8 cellular contexts compared by ENCODE assay signal in the genomic region with DNA sequence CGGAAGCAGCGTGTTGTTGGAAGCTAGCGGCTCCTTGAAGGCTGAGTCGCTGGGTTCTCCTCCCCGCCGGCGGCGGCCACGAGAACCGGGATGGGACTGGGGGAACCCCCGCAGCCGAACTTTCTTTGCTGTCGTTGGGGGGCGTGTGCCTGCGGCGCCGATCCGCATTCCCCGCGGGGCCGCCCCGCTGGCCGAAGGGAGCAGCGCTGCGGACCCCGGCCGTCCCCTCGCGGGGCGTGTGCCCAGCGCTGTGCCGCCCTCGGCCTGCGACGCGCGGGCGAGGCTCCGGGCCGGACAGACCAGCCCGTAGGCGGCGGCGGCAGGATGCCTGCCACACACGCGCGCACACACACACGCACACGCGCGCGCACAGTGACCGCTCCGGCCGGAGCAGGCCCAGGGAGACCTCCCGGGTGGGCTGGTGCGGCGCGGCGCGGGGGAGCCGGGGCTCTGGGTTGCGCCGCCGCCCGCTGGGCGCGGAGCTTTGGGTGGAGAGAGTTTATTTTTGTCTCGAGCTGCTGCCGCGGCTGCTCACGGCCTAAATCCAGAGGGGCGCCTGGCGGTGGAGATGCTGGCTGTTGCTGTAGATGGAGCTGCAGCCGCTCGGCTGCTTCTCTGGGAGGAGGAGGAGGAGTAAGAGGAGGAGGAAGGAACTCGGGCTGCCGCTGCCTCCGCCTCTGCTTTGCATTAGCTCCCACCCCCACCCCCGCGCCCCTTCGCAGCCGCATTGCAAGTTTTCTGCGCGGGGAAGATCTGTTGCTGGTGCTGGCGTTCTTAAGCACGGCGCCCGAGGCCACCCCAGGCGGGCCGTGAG. TPM values are rescaled to one million over a fixed set of nuclear protein-coding genes. Genes with fewer than 3 reads are reported as not detected.
DNase-seq lines count a peak whose midpoint lies in the region; ATAC-seq and TF ChIP-seq lines count a peak whose summit lies in the region.

A gene with protein sequence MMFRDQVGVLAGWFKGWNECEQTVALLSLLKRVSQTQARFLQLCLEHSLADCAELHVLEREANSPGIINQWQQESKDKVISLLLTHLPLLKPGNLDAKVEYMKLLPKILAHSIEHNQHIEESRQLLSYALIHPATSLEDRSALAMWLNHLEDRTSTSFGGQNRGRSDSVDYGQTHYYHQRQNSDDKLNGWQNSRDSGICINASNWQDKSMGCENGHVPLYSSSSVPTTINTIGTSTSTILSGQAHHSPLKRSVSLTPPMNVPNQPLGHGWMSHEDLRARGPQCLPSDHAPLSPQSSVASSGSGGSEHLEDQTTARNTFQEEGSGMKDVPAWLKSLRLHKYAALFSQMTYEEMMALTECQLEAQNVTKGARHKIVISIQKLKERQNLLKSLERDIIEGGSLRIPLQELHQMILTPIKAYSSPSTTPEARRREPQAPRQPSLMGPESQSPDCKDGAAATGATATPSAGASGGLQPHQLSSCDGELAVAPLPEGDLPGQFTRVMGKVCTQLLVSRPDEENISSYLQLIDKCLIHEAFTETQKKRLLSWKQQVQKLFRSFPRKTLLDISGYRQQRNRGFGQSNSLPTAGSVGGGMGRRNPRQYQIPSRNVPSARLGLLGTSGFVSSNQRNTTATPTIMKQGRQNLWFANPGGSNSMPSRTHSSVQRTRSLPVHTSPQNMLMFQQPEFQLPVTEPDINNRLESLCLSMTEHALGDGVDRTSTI (plus strand): TSS at position 719 of the 814 bp plus-strand sequence. CDS start 789 bp downstream, outside the sequence.

- H3K9me3 ChIP-seq in effector memory CD4-positive, alpha-beta T cell (ENCODE audit: control insufficient read depth, low read length) = no peaks in the 10 kb centered on the region
- H3K9me3 ChIP-seq in lung (ENCODE audit: control insufficient read depth in 2 of 2, insufficient read depth in 1 of 2, low read length in 1 of 2) = no peaks in the 10 kb centered on the region

- no peaks in the 10 kb centered on the region for H3K27me3 ChIP-seq in effector memory CD4-positive, alpha-beta T cell (replicated peaks; ENCODE audit: control insufficient read depth, insufficient read depth, low read length, poor library complexity, severe bottlenecking)
- no peaks in the 10 kb centered on the region for H3K27me3 ChIP-seq in lung (ENCODE audit: control insufficient read depth, insufficient read depth)

- ATAC-seq in GM18870 (IDR thresholded peaks at IDR 0.05; ENCODE audit: unreplicated experiment) (peak; percentile 27), HG03097 (IDR thresholded peaks at IDR 0.05; ENCODE audit: low FRiP score, unreplicated experiment) (peak; percentile 30), lung (ENCODE audit: insufficient read depth, low FRiP score) (peak; percentile 42)

- 0% methylated on average over 57 to 91 of the region's 91 CpGs for WGBS in lung, 2 donors

- no peaks in the 10 kb centered on the region for H3K36me3 ChIP-seq in effector memory CD4-positive, alpha-beta T cell (ENCODE audit: control insufficient read depth, insufficient read depth, low read length)
- H3K36me3 ChIP-seq in lung (ENCODE audit: control insufficient read depth in 2 of 2, insufficient read depth in 2 of 2, low read length in 2 of 2) = no peaks in the 10 kb centered on the region

- H3K27ac ChIP-seq in effector memory CD4-positive, alpha-beta T cell (ENCODE audit: insufficient read depth, low read length, poor library complexity, severe bottlenecking) = peak within 1 kb of the TSS; percentile 87
- peak within 1 kb of the TSS; percentile 96 to 99 for H3K27ac ChIP-seq in lung (ENCODE audit: low read depth in 1 of 2, low read length in 1 of 2)

- TF ChIP-seq CTCF in lung (IDR thresholded peaks at IDR 0.05; ENCODE audit: control extremely low read depth, extremely low read depth) = no peak

- H3K4me1 ChIP-seq in effector memory CD4-positive, alpha-beta T cell (ENCODE audit: control insufficient read depth, insufficient read depth, low read length, poor library complexity, severe bottlenecking) = peaks cover 10% of the 10 kb centered on the region
- H3K4me1 ChIP-seq in lung (ENCODE audit: control insufficient read depth in 2 of 2, insufficient read depth in 2 of 2, low read length in 2 of 2) = peaks cover 0 to 5% of the 10 kb centered on the region in 2 donors

- peak; percentile 65 for DNase-seq in AG08395 (ENCODE audit: low spot score)
- DNase-seq in NCI-H524 (lab: John Stamatoyannopoulos, UW) = peak; percentile 72 to 78
- DNase-seq in activated CD8-positive, alpha-beta memory T cell treated with anti-CD3 and anti-CD28 coated beads for 4 hours (ENCODE audit: low read depth in 2 of 2) = peak; percentile 24 to 37
- DNase-seq in effector memory CD4-positive, alpha-beta T cell = peak; percentile 27 to 55 (median 43)
- peak; percentile 73 for DNase-seq in lung (ENCODE audit: low spot score)
- DNase-seq in stimulated activated CD8-positive, alpha-beta memory T cell treated with anti-CD3 and anti-CD28 coated beads, Interleukin-15, amount 100 ng/mL, for 24 hours (ENCODE audit: low read depth) = peak; percentile 13

- peak within 1 kb of the TSS; percentile 86 for H3K4me3 ChIP-seq in effector memory CD4-positive, alpha-beta T cell (ENCODE audit: insufficient read depth, low read depth, low read length, poor library complexity, severe bottlenecking)
- H3K4me3 ChIP-seq in lung = peak within 1 kb of the TSS; percentile 66

RNA-seq across cellular contexts. Expression of the gene that starts here (rescaled TPM):
- total RNA-seq in lung = 10 to 100 TPM; 25.9 to 26.6 TPM
- 1 to 10 TPM; 5.8 to 6.4 TPM for polyA plus RNA-seq in lung

Comparison
In these comparisons a context has a peak if more than half of its experiments do, and no peak if none do; other contexts are left out.
1. Peak in every context shown above with its lines: DNase-seq, ATAC-seq, H3K4me3 ChIP-seq and H3K27ac ChIP-seq.
2. DNase-seq: peak in every context shown above with its lines; median percentile 75 in NCI-H524; 73 in lung; 65 in AG08395; 43 in effector memory CD4-positive, alpha-beta T cell; 30 in activated CD8-positive, alpha-beta memory T cell treated with anti-CD3 and anti-CD28 coated beads for 4 hours; 13 in stimulated activated CD8-positive, alpha-beta memory T cell treated with anti-CD3 and anti-CD28 coated beads, Interleukin-15, amount 100 ng/mL, for 24 hours.